ENCODE assay signal across 17 cellular contexts in genomic region chr6:134310817-134311216, GRCh38. TPM values are rescaled to one million over a fixed set of nuclear protein-coding genes. Genes with fewer than 3 reads are reported as not detected.
A peak's percentile ranks its signal among the peaks of the same experiment; 100 is the strongest.
DNase-seq lines count a peak whose midpoint lies in the region; ATAC-seq and TF ChIP-seq lines count a peak whose summit lies in the region.
"Had no signal": no experiment of that assay in that cellular context is flagged by ENCODE, and none has a peak within 500 bp of the region (broad histone marks: within the 10 kb centered on the region; RNA-seq: fewer than 3 reads in every experiment).

No MANE protein-coding gene starts in this region.

- no peak for ATAC-seq in PC-3
- ATAC-seq in activated naive CD8-positive, alpha-beta T cell treated with anti-CD3 and anti-CD28 coated beads, Interleukin-2, amount 50 U/mL, for 24 hours = no peak
- ATAC-seq: CD8-positive, alpha-beta T cell; HepG2 had no signal

- no peaks in the 10 kb centered on the region for H3K79me2 ChIP-seq in PC-3 (ENCODE audit: low read length)

- H3K27me3 ChIP-seq in BLaER1 = no peaks in the 10 kb centered on the region
- H3K27me3 ChIP-seq in WERI-Rb-1 (ENCODE audit: insufficient read depth, low read depth, severe bottlenecking) = no peaks in the 10 kb centered on the region
- no peaks in the 10 kb centered on the region for H3K27me3 ChIP-seq in PC-3 (ENCODE audit: low read length)
- H3K27me3 ChIP-seq: BLaER1 treated with 17β-estradiol and CSF1 and Interleukin-3, amounts not matched to agents 10 nM and 100 nM had no signal

- H4K20me1 ChIP-seq in BLaER1 (no peaks in the 10 kb centered on the region; the same call in 1 of the 2 replicates), PC-3 (ENCODE audit: low read length) (no peaks in the 10 kb centered on the region)
- H4K20me1 ChIP-seq: BLaER1 treated with 17β-estradiol and CSF1 and Interleukin-3, amounts not matched to agents 10 nM and 100 nM had no signal

- CTCF ChIA-PET in activated CD4-positive, alpha-beta T cell treated with anti-CD3 and anti-CD28 coated beads, Interleukin-2, amount 10 ng/mL, durations not matched to agents 7 days and 5 days (lab: Charles Lee) = no interaction called here
- CTCF ChIA-PET in PC-3 (lab: Charles Lee) = no interaction called here

- TF ChIP-seq CTCF in WERI-Rb-1 (IDR thresholded peaks at IDR 0.05; ENCODE audit: low read depth, low read length) (no peak), PC-3 (conservative IDR thresholded peaks at IDR 0.05; ENCODE audit: low read depth, low read length) (no peak)

- H3K36me3 ChIP-seq in BLaER1 = peaks cover 37% of the 10 kb centered on the region; the same call in 1 of the 2 replicates
- H3K36me3 ChIP-seq in WERI-Rb-1 = no peaks in the 10 kb centered on the region
- no peaks in the 10 kb centered on the region for H3K36me3 ChIP-seq in PC-3 (ENCODE audit: low read depth, low read length)

- no peak overlapping the region for H3K27ac Mint-ChIP-seq in activated CD4-positive, alpha-beta T cell treated with anti-CD3 and anti-CD28 coated beads, Interleukin-2, amount 10 ng/mL, durations not matched to agents 7 days and 5 days
- H3K27ac Mint-ChIP-seq in activated naive CD8-positive, alpha-beta T cell treated with anti-CD3 and anti-CD28 coated beads, Interleukin-2, amount 50 U/mL, for 24 hours = no peak overlapping the region
- H3K27ac Mint-ChIP-seq: CD8-positive, alpha-beta T cell; GM23338 had no signal

- H3K27ac ChIP-seq in BLaER1 (no peak overlapping the region), WERI-Rb-1 (no peak overlapping the region), cingulate gyrus (ENCODE audit: low read depth, low read length) (peak overlapping the region; percentile 57), substantia nigra (ENCODE audit: low read depth, low read length, poor library complexity, severe bottlenecking) (peak overlapping the region; percentile 68), PC-3 (ENCODE audit: low read length) (no peak overlapping the region)

- peaks cover 16% of the 10 kb centered on the region for H3K27me3 Mint-ChIP-seq in activated CD4-positive, alpha-beta T cell treated with anti-CD3 and anti-CD28 coated beads, Interleukin-2, amount 10 ng/mL, durations not matched to agents 7 days and 5 days
- H3K27me3 Mint-ChIP-seq in activated naive CD8-positive, alpha-beta T cell treated with anti-CD3 and anti-CD28 coated beads, Interleukin-2, amount 50 U/mL, for 24 hours = no peaks in the 10 kb centered on the region

- H2AFZ ChIP-seq in PC-3 (ENCODE audit: low read length) = no peak overlapping the region
- H2AFZ ChIP-seq: GM23338 had no signal

- intact Hi-C loops in PC-3 (cut with micrococcal nuclease) = no loop called here

- no peaks in the 10 kb centered on the region for H3F3A ChIP-seq in PC-3 (ENCODE audit: low read length, unreplicated experiment)

- no peak overlapping the region for H3K4me3 ChIP-seq in BLaER1
- no peak overlapping the region for H3K4me3 ChIP-seq in WERI-Rb-1 (ENCODE audit: low read depth, low read length)
- no peak overlapping the region for H3K4me3 ChIP-seq in PC-3 (ENCODE audit: low read length)
- H3K4me3 ChIP-seq: BLaER1 treated with 17β-estradiol and CSF1 and Interleukin-3, amounts not matched to agents 10 nM and 100 nM; GM23338 had no signal

- H3K9me3 ChIP-seq in BLaER1 (no peaks in the 10 kb centered on the region), WERI-Rb-1 (ENCODE audit: severe bottlenecking) (no peaks in the 10 kb centered on the region), PC-3 (ENCODE audit: low read length) (no peaks in the 10 kb centered on the region)
- H3K9me3 ChIP-seq: BLaER1 treated with 17β-estradiol and CSF1 and Interleukin-3, amounts not matched to agents 10 nM and 100 nM had no signal

- peaks cover 7% of the 10 kb centered on the region for H3K4me1 Mint-ChIP-seq in activated CD4-positive, alpha-beta T cell treated with anti-CD3 and anti-CD28 coated beads, Interleukin-2, amount 10 ng/mL, durations not matched to agents 7 days and 5 days
- H3K4me1 Mint-ChIP-seq in activated naive CD8-positive, alpha-beta T cell treated with anti-CD3 and anti-CD28 coated beads, Interleukin-2, amount 50 U/mL, for 24 hours = peaks cover under 1% of the 10 kb centered on the region

- no peaks in the 10 kb centered on the region for H3K9me2 ChIP-seq in PC-3 (replicated peaks; ENCODE audit: low read length)

- 0 out of 2 replicates have a peak overlapping the region, but pooled peaks have one; percentile 8 for H3K4me2 ChIP-seq in BLaER1
- no peak overlapping the region for H3K4me2 ChIP-seq in PC-3 (ENCODE audit: low read length)
- H3K4me2 ChIP-seq: GM23338 had no signal

- no peak overlapping the region for H3K4me3 Mint-ChIP-seq in activated CD4-positive, alpha-beta T cell treated with anti-CD3 and anti-CD28 coated beads, Interleukin-2, amount 10 ng/mL, durations not matched to agents 7 days and 5 days
- H3K4me3 Mint-ChIP-seq in activated naive CD8-positive, alpha-beta T cell treated with anti-CD3 and anti-CD28 coated beads, Interleukin-2, amount 50 U/mL, for 24 hours = no peak overlapping the region
- H3K4me3 Mint-ChIP-seq: CD8-positive, alpha-beta T cell; GM23338 had no signal

- POLR2A ChIA-PET in activated CD4-positive, alpha-beta T cell treated with anti-CD3 and anti-CD28 coated beads, Interleukin-2, amount 10 ng/mL, durations not matched to agents 7 days and 5 days (lab: Charles Lee) = no interaction called here
- POLR2A ChIA-PET in PC-3 (lab: Charles Lee; ENCODE audit: unreplicated experiment) = no interaction called here

- no TSS peak for BruUV-seq in PC-3 (replicated peaks; lab: Mats Ljungman, UMichigan)

- no peak overlapping the region for H3K9ac ChIP-seq in BLaER1
- H3K9ac ChIP-seq in PC-3 (ENCODE audit: low read length) = no peak overlapping the region

- H3K4me1 ChIP-seq in BLaER1 (peaks cover 94% of the 10 kb centered on the region), PC-3 (ENCODE audit: insufficient read depth, low read length) (no peaks in the 10 kb centered on the region)

- DNase-seq in WERI-Rb-1 (peak; percentile 21), substantia nigra (lab: John Stamatoyannopoulos, UW) (no peak), PC-3 (no peak)
- DNase-seq in activated CD4-positive, alpha-beta T cell treated with anti-CD3 and anti-CD28 coated beads, Interleukin-2, amount 10 ng/mL, durations not matched to agents 7 days and 5 days = no peak
- DNase-seq in activated naive CD8-positive, alpha-beta T cell treated with anti-CD3 and anti-CD28 coated beads, Interleukin-2, amount 50 U/mL, for 24 hours = no peak
- DNase-seq in activated CD8-positive, alpha-beta memory T cell treated with anti-CD3 and anti-CD28 coated beads for 24 hours = no peak
- DNase-seq: 8988T; Calu3; CD8-positive, alpha-beta T cell; DMS79 treated with DMSO at 0.1 percent for 48 hours; GF-D8; HCEC 1CT had no signal

- no peaks in the 10 kb centered on the region for H3K36me3 Mint-ChIP-seq in activated CD4-positive, alpha-beta T cell treated with anti-CD3 and anti-CD28 coated beads, Interleukin-2, amount 10 ng/mL, durations not matched to agents 7 days and 5 days (ENCODE audit: low read depth)
- H3K36me3 Mint-ChIP-seq in activated naive CD8-positive, alpha-beta T cell treated with anti-CD3 and anti-CD28 coated beads, Interleukin-2, amount 50 U/mL, for 24 hours (ENCODE audit: low read depth) = no peaks in the 10 kb centered on the region
- H3K36me3 Mint-ChIP-seq: CD8-positive, alpha-beta T cell had no signal

- H3K9me3 Mint-ChIP-seq in activated CD4-positive, alpha-beta T cell treated with anti-CD3 and anti-CD28 coated beads, Interleukin-2, amount 10 ng/mL, durations not matched to agents 7 days and 5 days = no peaks in the 10 kb centered on the region
- H3K9me3 Mint-ChIP-seq in activated naive CD8-positive, alpha-beta T cell treated with anti-CD3 and anti-CD28 coated beads, Interleukin-2, amount 50 U/mL, for 24 hours = no peaks in the 10 kb centered on the region
- H3K9me3 Mint-ChIP-seq: CD8-positive, alpha-beta T cell; GM23338 had no signal

RNA-seq across cellular contexts. Expression of gene SGK1, which starts 7.1 kb away (rescaled TPM):
- 10 to 100 TPM; 12.1 to 12.8 TPM for total RNA-seq in activated CD4-positive, alpha-beta T cell treated with anti-CD3 and anti-CD28 coated beads, Interleukin-2, amount 10 ng/mL, durations not matched to agents 7 days and 5 days
- total RNA-seq in PC-3 (2014; rRNA removed) = 91.6 and 95.2 TPM in 2 replicates

Comparison
In these comparisons a context has a peak if more than half of its experiments do, and no peak if none do; other contexts are left out.
1. H3K27ac ChIP-seq: peak in cingulate gyrus (single experiment) and substantia nigra (single experiment); none in BLaER1 (single experiment), WERI-Rb-1 (single experiment) and PC-3 (single experiment).